In genomic region chr18:57404345-57404744, GRCh38 we compare ENCODE assay signal across 25 cellular contexts.
"Had no signal": no experiment of that assay in that cellular context is flagged by ENCODE, and none has a peak within 500 bp of the region (broad histone marks: within the 10 kb centered on the region; RNA-seq: fewer than 3 reads in every experiment).

No MANE protein-coding gene starts in this region.

- ATAC-seq: activated T-helper 17 cell treated with anti-CD3 and anti-CD28 coated beads, Interleukin-2, amount 50 U/mL, for 72 hours; T-cell had no signal

- FAIRE-seq: astrocyte, TTC549 had no signal

- DNase-seq: activated CD4-positive, alpha-beta memory T cell treated with anti-CD3 and anti-CD28 coated beads, Interleukin-2, amount 10 ng/mL, durations not matched to agents 7 days and 5 days; activated CD4-positive, alpha-beta T cell treated with anti-CD3 and anti-CD28 coated beads, Interleukin-2, amount 50 U/mL, for 1 hour; activated CD4-positive, CD25-positive, alpha-beta regulatory T cell; activated gamma-delta T cell; activated naive CD4-positive, alpha-beta T cell treated with anti-CD3 and anti-CD28 coated beads for 36 hours; activated T-cell treated with anti-CD3 and anti-CD28 coated beads for 4 hours; activated T-cell treated with anti-CD3 and anti-CD28 coated beads, Interleukin-2, amount 50 U/mL, for 48 hours; amygdala; cortex of kidney; MM.1S; NCI-H1105; NCI-H1436; NCI-H1694 treated with DMSO at 0.1 percent for 48 hours; NCI-H2029 treated with DMSO at 0.1 percent for 48 hours; NCI-H345; NCI-H510A; NCI-H774; Peyer's patch; Right ventricle myocardium superior; T-cell; T-helper 2 cell; T1000 had no signal
